In the genomic region with DNA sequence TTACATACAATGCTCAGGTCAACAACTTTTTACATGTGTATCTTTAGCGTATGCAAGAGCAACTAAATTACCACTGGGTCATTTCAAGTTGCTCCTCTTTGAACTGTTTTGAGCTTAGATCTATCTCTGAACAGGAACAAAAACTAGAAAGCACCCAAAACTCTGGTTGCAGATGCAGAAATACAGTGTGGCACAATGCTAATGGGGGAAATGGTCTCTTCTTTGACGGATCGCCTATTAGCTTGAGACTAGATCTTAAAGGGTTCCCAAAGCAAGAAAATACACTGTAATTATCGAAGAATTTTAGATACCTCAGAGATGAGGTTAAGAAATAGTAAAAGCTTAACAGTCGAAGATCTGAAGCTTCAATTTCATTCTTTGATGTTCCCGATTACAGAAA, we compare ENCODE assay signal across 8 cellular contexts. TPM values are rescaled to one million over a fixed set of nuclear protein-coding genes. Genes with fewer than 3 reads are reported as not detected.
A peak's percentile ranks its signal among the peaks of the same experiment; 100 is the strongest.
DNase-seq lines count a peak whose midpoint lies in the region; ATAC-seq, FAIRE-seq and TF ChIP-seq lines count a peak whose summit lies in the region.

No MANE protein-coding gene starts in this region.

- peak; percentile 84 for FAIRE-seq in GM19239 (lab: Jason Lieb, UNC)

- H3K36me3 ChIP-seq in SU-DHL-6 (ENCODE audit: low read length): peaks cover 4% of the 10 kb centered on the region; the same call in 1 of the 2 replicates
- no peaks in the 10 kb centered on the region for H3K36me3 ChIP-seq in gastrocnemius medialis

- H3K4me3 ChIP-seq in AG10803 (ENCODE audit: low read length) (peak overlapping the region; percentile 89), SU-DHL-6 (ENCODE audit: insufficient read depth, low read length, poor library complexity, severe bottlenecking) (peak overlapping the region; percentile 86), foreskin fibroblast (ENCODE audit: low read depth in 1 of 2, low read length in 2 of 2) (peak overlapping the region; percentile 66 to 88), gastrocnemius medialis (peak overlapping the region; percentile 85 to 99 (median 91))

- H4K20me1 ChIP-seq in SU-DHL-6 (ENCODE audit: low read depth, low read length): peaks cover 12% of the 10 kb centered on the region; the same call in 1 of the 2 replicates

- intact Hi-C loops in gastrocnemius medialis (cut with DNase I; ENCODE audit: low total_unique reads): loop anchor here (5.0 kb wide), 1 partner anchor 310 kb away; no protein-coding TSS in a partner anchor

- no peaks in the 10 kb centered on the region for H3K9me2 ChIP-seq in SU-DHL-6 (replicated peaks; ENCODE audit: insufficient read depth, low read length)

- peaks cover 47 to 67% of the 10 kb centered on the region in 2 donors for H3K4me1 ChIP-seq in gastrocnemius medialis

- peak overlapping the region; percentile 89 for H2AFZ ChIP-seq in SU-DHL-6 (ENCODE audit: low read depth, low read length, severe bottlenecking)

- TF ChIP-seq CTCF in AG10803 (conservative IDR thresholded peaks at IDR 0.05; ENCODE audit: low read length) (no peak), SU-DHL-6 (IDR thresholded peaks at IDR 0.05; ENCODE audit: insufficient read depth, low read length, poor library complexity, severe bottlenecking) (no peak), foreskin fibroblast (IDR thresholded peaks at IDR 0.05; ENCODE audit: low read depth, low read length) (no peak), gastrocnemius medialis (IDR thresholded peaks at IDR 0.05 in 4 of 5, conservative IDR thresholded peaks at IDR 0.05 in 1 of 5) (no peak)

- ATAC-seq in gastrocnemius medialis: no peak
- no peak for ATAC-seq in HG02981 (IDR thresholded peaks at IDR 0.05; ENCODE audit: unreplicated experiment)

- H3K27ac ChIP-seq in SU-DHL-6 (ENCODE audit: low read depth, low read length) (peak overlapping the region; percentile 59), gastrocnemius medialis (peak overlapping the region; percentile 95 to 99 (median 98))

- no peaks in the 10 kb centered on the region for H3K9me3 ChIP-seq in SU-DHL-6 (ENCODE audit: insufficient read depth, low read length)
- no peaks in the 10 kb centered on the region for H3K9me3 ChIP-seq in gastrocnemius medialis

- H3K9ac ChIP-seq in SU-DHL-6 (ENCODE audit: low read length): peak overlapping the region; percentile 78

- H3K79me2 ChIP-seq in SU-DHL-6 (ENCODE audit: insufficient read depth, low read length): peaks cover 57% of the 10 kb centered on the region

- H3K27me3 ChIP-seq in SU-DHL-6 (ENCODE audit: low read length) (no peaks in the 10 kb centered on the region), gastrocnemius medialis (no peaks in the 10 kb centered on the region)

- in situ Hi-C loops in gastrocnemius medialis (cut with MboI; ENCODE audit: low sequenced_read_pairs in 4 of 4): loop anchor here in 2 of 4 donors (25.0 kb wide), 1 partner anchor 855 kb away; the partner anchor contains the start of gene FAM43A (in 2 of the 2)

- TF ChIP-seq POLR2A in gastrocnemius medialis (IDR thresholded peaks at IDR 0.05): no peak

- peak overlapping the region; percentile 91 for H3K4me2 ChIP-seq in SU-DHL-6 (ENCODE audit: low read depth, low read length, poor library complexity, severe bottlenecking)

- DNase-seq in AG10803 (ENCODE audit: low read depth): no peak
- DNase-seq in GM19239 (ENCODE audit: insufficient read length, low spot score): no peak
- no peak for DNase-seq in foreskin fibroblast
- DNase-seq in gastrocnemius medialis: no peak
- DNase-seq in AG20443 (ENCODE audit: low spot score): no peak
- no peak for DNase-seq in KG1 (lab: John Stamatoyannopoulos, UW)

- H3F3A ChIP-seq in SU-DHL-6 (ENCODE audit: insufficient read depth): peaks cover 18% of the 10 kb centered on the region

RNA-seq across cellular contexts. Expression of gene PPP1R2, which starts 0.9 kb away (rescaled TPM):
- total RNA-seq in gastrocnemius medialis: 100 to 1,000 TPM in 3 of 4 donors, 10 to 100 TPM in 1; 80.6 to 133 (median 108) TPM

RNA-seq across cellular contexts. Expression of gene APOD, which starts 41.5 kb away (rescaled TPM):
- total RNA-seq in gastrocnemius medialis: 100 to 1,000 TPM; 602 to 801 (median 626) TPM
